In the genomic region with DNA sequence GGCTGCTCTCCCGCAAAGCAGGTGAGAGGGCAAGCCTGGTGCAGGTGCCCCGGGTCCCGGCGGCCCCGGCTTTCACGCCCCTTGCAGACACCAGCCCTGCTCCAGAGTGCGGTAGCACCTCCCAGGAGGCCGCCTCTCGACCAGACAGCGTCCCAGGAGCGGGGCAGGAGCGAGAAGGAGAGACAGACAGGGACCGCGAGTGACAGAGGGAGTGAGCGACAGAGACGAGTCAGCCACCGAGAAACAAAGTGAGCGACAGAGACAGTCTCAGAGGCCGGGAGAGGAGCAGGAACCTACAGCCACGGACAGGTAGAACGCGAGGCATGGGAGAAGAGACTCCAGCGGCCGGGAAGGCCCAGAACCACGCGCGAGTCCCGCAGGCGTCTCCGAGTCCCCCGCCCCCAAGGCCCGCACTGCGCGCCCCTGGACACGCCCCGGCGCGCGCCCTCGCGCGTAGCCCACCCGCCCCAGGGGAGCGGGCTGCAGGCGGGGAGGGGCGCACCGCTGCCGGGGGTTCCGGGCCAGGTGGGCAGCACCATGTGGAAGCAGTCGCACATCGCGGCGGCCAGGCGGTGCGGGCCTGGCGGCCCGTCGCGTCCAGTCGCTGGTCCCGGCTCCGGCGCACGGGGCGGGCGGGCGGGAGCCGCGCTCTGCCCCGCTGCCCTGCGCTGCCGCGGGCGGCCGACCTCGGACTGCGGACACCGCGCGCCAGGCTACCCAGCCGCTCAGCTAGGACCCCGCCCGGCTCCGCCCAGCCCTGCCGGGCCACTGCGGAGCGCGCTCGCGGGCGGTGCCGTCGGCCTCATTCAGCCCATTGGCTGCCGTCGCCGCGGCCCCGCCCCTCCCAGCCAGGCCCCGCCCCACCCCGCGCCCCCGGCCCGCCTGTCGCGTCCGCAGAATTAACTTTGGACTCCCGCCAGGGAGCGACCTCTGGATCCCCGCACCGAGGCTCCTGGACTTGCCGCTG, we compare ENCODE assay signal across 8 cellular contexts. TPM values are rescaled to one million over a fixed set of nuclear protein-coding genes. Genes with fewer than 3 reads are reported as not detected.
DNase-seq lines count a peak whose midpoint lies in the region; ATAC-seq, FAIRE-seq and TF ChIP-seq lines count a peak whose summit lies in the region.

A gene (minus strand): TSS at position 694 of the 967 bp plus-strand sequence. CDS start 137 bp downstream, at position 557.

- no peak within 1 kb of the TSS for H3K56ac ChIP-seq in H1 (replicated peaks; ENCODE audit: insufficient read length, low read depth, low read length)

- TF ChIP-seq CTCF in GM13977 (IDR thresholded peaks at IDR 0.05; ENCODE audit: extremely low read depth, insufficient read depth, missing control alignments) (no peak), H1 (IDR thresholded peaks at IDR 0.05; ENCODE audit: control extremely low read depth in 1 of 3, insufficient read depth in 1 of 3, low read depth in 1 of 3, low read length in 3 of 3) (no peak), lung (IDR thresholded peaks at IDR 0.05; ENCODE audit: control extremely low read depth, extremely low read depth) (no peak)

- no peak within 1 kb of the TSS for H2BK5ac ChIP-seq in H1 (ENCODE audit: low read depth, low read length)

- H3K4me1 Mint-ChIP-seq in activated CD4-positive, alpha-beta T cell treated with anti-CD3 and anti-CD28 coated beads, Interleukin-2, amount 10 ng/mL, durations not matched to agents 24 days and 14 days: peaks cover 9% of the 10 kb centered on the region

- peak within 1 kb of the TSS; percentile 60 to 90 for H3K4me2 ChIP-seq in H1 (ENCODE audit: insufficient read depth in 1 of 2, low read depth in 2 of 2, low read length in 2 of 2)

- H3K18ac ChIP-seq in H1 (ENCODE audit: extremely low read depth, low read length): no peak within 1 kb of the TSS; the same call in 1 of the 2 replicates

- TF ChIP-seq RAD21 in H1 (IDR thresholded peaks at IDR 0.05 in 1 of 2, conservative IDR thresholded peaks at IDR 0.05 in 1 of 2; ENCODE audit: low read depth in 2 of 2, low read length in 2 of 2): no peak

- POLR2A ChIA-PET in H1 (lab: Charles Lee; ENCODE audit: partially characterized antibody): interaction anchor here (0.5 kb wide), 1 partner anchor 41 kb away, joined by 3 read pairs; no protein-coding TSS in a partner anchor

- H3K79me1 ChIP-seq in H1 (ENCODE audit: low read depth, low read length): no peaks in the 10 kb centered on the region

- TF ChIP-seq EP300 in H1 (IDR thresholded peaks at IDR 0.05; ENCODE audit: borderline replicate concordance in 1 of 2, low read depth in 2 of 2, low read length in 2 of 2): no peak

- peak within 1 kb of the TSS; percentile 82 for H3K4me3 Mint-ChIP-seq in activated CD4-positive, alpha-beta T cell treated with anti-CD3 and anti-CD28 coated beads, Interleukin-2, amount 10 ng/mL, durations not matched to agents 24 days and 14 days

- CTCF ChIA-PET in H1 (lab: Charles Lee; ENCODE audit: partially characterized antibody): interaction anchor here (0.6 to 11.5 kb wide), 3 partner anchors 10 to 67 kb away, joined by 3 to 161 read pairs (median 3); no protein-coding TSS in a partner anchor

- H3K4me3 ChIP-seq in H1 (ENCODE audit: extremely low read depth in 1 of 4, insufficient read depth in 2 of 4, low read depth in 3 of 4, low read length in 4 of 4) (peak within 1 kb of the TSS; percentile 27 to 63 (median 47)), lung (no peak within 1 kb of the TSS)

- H3K36me3 ChIP-seq in H1 (ENCODE audit: control insufficient read depth in 2 of 4, insufficient read depth in 4 of 4, low read length in 3 of 4): no peaks in the 10 kb centered on the region; a peak in 1 of 8 replicates
- H3K36me3 ChIP-seq in lung (ENCODE audit: control insufficient read depth in 2 of 2, insufficient read depth in 2 of 2, low read length in 2 of 2): no peaks in the 10 kb centered on the region

- H4K20me1 ChIP-seq in H1 (replicated peaks in 1 of 2; ENCODE audit: control insufficient read depth in 1 of 2, insufficient read depth in 2 of 2, low read length in 2 of 2): peaks cover 4 to 13% of the 10 kb centered on the region in 2 experiments

- H3K79me2 ChIP-seq in H1 (ENCODE audit: control insufficient read depth in 1 of 2, insufficient read depth in 2 of 2, low read length in 2 of 2): no peaks in the 10 kb centered on the region

- 0 out of 2 replicates have a peak within 1 kb of the TSS, but pooled peaks have one; percentile 34 for H2AFZ ChIP-seq in H1 (ENCODE audit: low read length)

- H2BK15ac ChIP-seq in H1 (ENCODE audit: low read length): no peak within 1 kb of the TSS

- H3K23me2 ChIP-seq in H1 (ENCODE audit: low read depth, low read length): peaks cover 10% of the 10 kb centered on the region; the same call in 1 of the 2 replicates

- no peak within 1 kb of the TSS for H3K23ac ChIP-seq in H1 (ENCODE audit: insufficient read length)

- no peaks in the 10 kb centered on the region for H3K9me3 Mint-ChIP-seq in activated CD4-positive, alpha-beta T cell treated with anti-CD3 and anti-CD28 coated beads, Interleukin-2, amount 10 ng/mL, durations not matched to agents 24 days and 14 days

- no peak within 1 kb of the TSS for H4K5ac ChIP-seq in H1 (ENCODE audit: insufficient read length, low read depth, low read length)

- no peak within 1 kb of the TSS for H4K91ac ChIP-seq in H1 (replicated peaks; ENCODE audit: insufficient read length, low read length)

- intact Hi-C loops in activated CD4-positive, alpha-beta T cell treated with anti-CD3 and anti-CD28 coated beads, Interleukin-2, amount 10 ng/mL, durations not matched to agents 24 days and 14 days (cut with micrococcal nuclease): loop anchor here (1.0 kb wide), 1 partner anchor 43 kb away; a partner anchor contains a TSS

- no peaks in the 10 kb centered on the region for H3K9me3 ChIP-seq in H1 (ENCODE audit: insufficient read depth in 2 of 2, low read depth in 1 of 2, low read length in 1 of 2)
- no peaks in the 10 kb centered on the region for H3K9me3 ChIP-seq in lung (ENCODE audit: control insufficient read depth in 2 of 2, insufficient read depth in 1 of 2, low read length in 1 of 2)

- WGBS in H1 (ENCODE audit: extremely low coverage in 1 of 2, insufficient coverage in 1 of 2, insufficient read length in 1 of 2, insufficient replicate concordance in 2 of 2, low coverage in 1 of 2, low lambda C conversion rate in 2 of 2, missing lambda C conversion rate in 1 of 2), 2 experiments: 6% methylated on average over 38 of the region's 111 CpGs; no CpG with 5 or more reads in 1 of the 2 experiments
- WGBS in lung, 2 donors: 4% methylated on average over 83 to 111 of the region's 111 CpGs

- H3K27me3 ChIP-seq in H1 (replicated peaks in 1 of 4; ENCODE audit: control insufficient read depth in 3 of 4, extremely low read depth in 1 of 4, insufficient read depth in 3 of 4, low read length in 3 of 4): peaks cover 18 to 38% (median 31%) of the 10 kb centered on the region in 4 experiments
- H3K27me3 ChIP-seq in lung (ENCODE audit: control insufficient read depth, insufficient read depth): no peaks in the 10 kb centered on the region

- H3K4ac ChIP-seq in H1 (replicated peaks; ENCODE audit: insufficient read length, low read depth, low read length): no peak within 1 kb of the TSS

- DNase-seq in GM13977 (ENCODE audit: low spot score) (peak; percentile 79), NCI-H2227 treated with DMSO at 0.1 percent for 48 hours (lab: John Stamatoyannopoulos, UW) (peak; percentile 75), H1 (ENCODE audit: low read depth in 1 of 2, low spot score in 2 of 2) (peak; percentile 59 to 88), lung (ENCODE audit: low spot score) (peak; percentile 64)
- DNase-seq in activated CD4-positive, alpha-beta T cell treated with anti-CD3 and anti-CD28 coated beads, Interleukin-2, amount 10 ng/mL, durations not matched to agents 24 days and 14 days: peak; percentile 91
- DNase-seq in stimulated activated CD8-positive, alpha-beta memory T cell treated with anti-CD3 and anti-CD28 coated beads, Interleukin-15, amount 100 ng/mL, for 48 hours (ENCODE audit: low read depth in 2 of 2): peak; percentile 37 to 43

- no peak for FAIRE-seq in H1 (lab: Jason Lieb, UNC)

- H3K9ac ChIP-seq in H1 (replicated peaks in 1 of 4; ENCODE audit: extremely low read depth in 1 of 4, low read depth in 3 of 4, low read length in 3 of 4): no peak within 1 kb of the TSS

- H2BK20ac ChIP-seq in H1 (ENCODE audit: low read length): no peak within 1 kb of the TSS

- 0 out of 2 replicates have a peak within 1 kb of the TSS, but pooled peaks have one; percentile 56 for H2AK5ac ChIP-seq in H1 (ENCODE audit: low read depth, low read length)

- 0 out of 2 replicates have a peak within 1 kb of the TSS, but pooled peaks have one; percentile 50 for H2BK12ac ChIP-seq in H1 (ENCODE audit: low read depth, low read length)

- no peak within 1 kb of the TSS for H2BK120ac ChIP-seq in H1 (replicated peaks; ENCODE audit: low read depth, low read length)

- H3K36me3 Mint-ChIP-seq in activated CD4-positive, alpha-beta T cell treated with anti-CD3 and anti-CD28 coated beads, Interleukin-2, amount 10 ng/mL, durations not matched to agents 24 days and 14 days (ENCODE audit: low read depth): no peaks in the 10 kb centered on the region

- in situ Hi-C loops in GM13977 (cut with MboI; ENCODE audit: low pct_unique_long_range_greater_than_20kb, low sequenced_read_pairs, unreplicated experiment): no loop called here

- TF ChIP-seq POLR2A in H1 (IDR thresholded peaks at IDR 0.05; ENCODE audit: control extremely low read depth in 1 of 2, low read depth in 2 of 2, low read length in 2 of 2): no peak

- H3K14ac ChIP-seq in H1 (ENCODE audit: insufficient read length): no peak within 1 kb of the TSS

- peaks cover 0 to 13% (median 9%) of the 10 kb centered on the region in 4 experiments; a peak in 5 of 7 replicates for H3K4me1 ChIP-seq in H1 (replicated peaks in 1 of 4; ENCODE audit: control insufficient read depth in 3 of 4, insufficient read depth in 4 of 4, low read length in 3 of 4)
- peaks cover 5 to 36% of the 10 kb centered on the region in 2 donors for H3K4me1 ChIP-seq in lung (ENCODE audit: control insufficient read depth in 2 of 2, insufficient read depth in 2 of 2, low read length in 2 of 2)

- H3K27me3 Mint-ChIP-seq in activated CD4-positive, alpha-beta T cell treated with anti-CD3 and anti-CD28 coated beads, Interleukin-2, amount 10 ng/mL, durations not matched to agents 24 days and 14 days: peaks cover 24% of the 10 kb centered on the region

- ATAC-seq in lung (ENCODE audit: insufficient read depth, low FRiP score) (peak; percentile 69), HG02840 (IDR thresholded peaks at IDR 0.05; ENCODE audit: low FRiP score, unreplicated experiment) (no peak), HG03135 (IDR thresholded peaks at IDR 0.05; ENCODE audit: unreplicated experiment) (no peak)

- no peak within 1 kb of the TSS for H3K27ac Mint-ChIP-seq in activated CD4-positive, alpha-beta T cell treated with anti-CD3 and anti-CD28 coated beads, Interleukin-2, amount 10 ng/mL, durations not matched to agents 24 days and 14 days

- H4K8ac ChIP-seq in H1 (ENCODE audit: extremely low read depth, insufficient read depth, low read length): peak within 1 kb of the TSS; percentile 62

- no peak within 1 kb of the TSS for H3K27ac ChIP-seq in H1 (ENCODE audit: low read depth, low read length)
- H3K27ac ChIP-seq in lung (ENCODE audit: low read depth in 1 of 2, low read length in 1 of 2): no peak within 1 kb of the TSS

RNA-seq across cellular contexts. Expression of the gene that starts here (rescaled TPM):
- 0.02 TPM in 2 replicates for total RNA-seq in activated CD4-positive, alpha-beta T cell treated with anti-CD3 and anti-CD28 coated beads, Interleukin-2, amount 10 ng/mL, durations not matched to agents 24 days and 14 days
- 1.5 and 2.0 TPM in 2 replicates for total RNA-seq in H1 (2021; fragmentation: NEBNext Ultra II Directional; extraction: Animal tissue kit (Norgen Biotek cat#: 25700))
- polyA plus RNA-seq in H1 (2011; rRNA removed): 0.64 and 0.95 TPM in 2 replicates
- 0.67 TPM for polyA plus RNA-seq in H1 (2011; cell fraction: cytosol; rRNA removed)
- 4.3 TPM for polyA plus RNA-seq in H1 (2011; cell fraction: nucleus; rRNA removed)
- polyA plus RNA-seq in H1 (2012, experiment 1 of 2): 1.2 to 2.0 TPM (median 1.7 TPM) in 4 replicates
- 0.55 TPM for polyA plus RNA-seq in H1 (2012, experiment 2 of 2)
- 0.99 TPM for polyA plus RNA-seq in H1 (2013, experiment 1 of 2)
- 0.96 TPM for polyA plus RNA-seq in H1 (2013, experiment 2 of 2)
- 3.2 and 4.3 TPM in 2 replicates for polyA minus RNA-seq in H1 (2011; rRNA and poly(A)+ RNA removed)
- polyA minus RNA-seq in H1 (2011; cell fraction: cytosol; rRNA and poly(A)+ RNA removed): 2.9 TPM
- polyA minus RNA-seq in H1 (2011; cell fraction: nucleus; rRNA and poly(A)+ RNA removed): 4.9 TPM
- total RNA-seq in lung: 10 to 100 TPM in 1 of 2 donors, 1 to 10 TPM in 1; 8.1 to 26.6 TPM
- polyA plus RNA-seq in lung: 1 to 10 TPM; 3.5 to 8.1 TPM

Comparison
In these comparisons a context has a peak if more than half of its experiments do, and no peak if none do; other contexts are left out.
1. Peak in DNase-seq in activated CD4-positive, alpha-beta T cell treated with anti-CD3 and anti-CD28 coated beads, Interleukin-2, amount 10 ng/mL, durations not matched to agents 24 days and 14 days; RNA of the gene not detected or under 1 TPM.
2. DNase-seq: peak in every context shown above with its lines; median percentile 91 in activated CD4-positive, alpha-beta T cell treated with anti-CD3 and anti-CD28 coated beads, Interleukin-2, amount 10 ng/mL, durations not matched to agents 24 days and 14 days; 79 in GM13977; 75 in NCI-H2227 treated with DMSO at 0.1 percent for 48 hours; 74 in H1; 64 in lung; 40 in stimulated activated CD8-positive, alpha-beta memory T cell treated with anti-CD3 and anti-CD28 coated beads, Interleukin-15, amount 100 ng/mL, for 48 hours.